1 cellular context compared by ENCODE assay signal in genomic region chr9:72154468-72155281, GRCh38.
TF ChIP-seq lines count a peak whose summit lies in the region.

No MANE protein-coding gene starts in this region.

TF ChIP-seq in HepG2, 621 proteins besides CTCF, POLR2A, EP300 and RAD21 (continued from another document):
- peak; percentile 43; the same call in 1 of the 2 replicates for TF ChIP-seq FOXP4 (CRISPR knock-in tag; IDR thresholded peaks at IDR 0.05)
- TF ChIP-seq ZNF674 (CRISPR knock-in tag; IDR thresholded peaks at IDR 0.05; ENCODE audit: low read depth), result no peak
- no peak for TF ChIP-seq ZFX (CRISPR knock-in tag; IDR thresholded peaks at IDR 0.05; ENCODE audit: low read depth)
- 0 out of 2 replicates have a peak, but pooled peaks have one; percentile 15 for TF ChIP-seq ZNF710 (CRISPR knock-in tag; IDR thresholded peaks at IDR 0.05; ENCODE audit: borderline replicate concordance)
- peak; percentile 79 for TF ChIP-seq RXRB (CRISPR knock-in tag; IDR thresholded peaks at IDR 0.05; ENCODE audit: borderline replicate concordance)
- TF ChIP-seq PITX1 (CRISPR knock-in tag; IDR thresholded peaks at IDR 0.05), result 0 out of 2 replicates have a peak, but pooled peaks have one; percentile 35
- TF ChIP-seq CEBPB (IDR thresholded peaks at IDR 0.05; ENCODE audit: borderline replicate concordance, low read depth, low read length), result no peak
- no peak for TF ChIP-seq ZFP36 (IDR thresholded peaks at IDR 0.05; ENCODE audit: borderline replicate concordance, low read depth, low read length, partially characterized antibody)
- TF ChIP-seq SMARCC2 (IDR thresholded peaks at IDR 0.05), result no peak
- no peak for TF ChIP-seq DNMT3B (CRISPR knock-in tag; conservative IDR thresholded peaks at IDR 0.05)
- TF ChIP-seq CERS6 (CRISPR knock-in tag; IDR thresholded peaks at IDR 0.05), result no peak
- TF ChIP-seq SOX5 (CRISPR knock-in tag; IDR thresholded peaks at IDR 0.05; ENCODE audit: borderline replicate concordance), result peak; percentile 86
- peak; percentile 76 for TF ChIP-seq ATF3 (CRISPR knock-in tag; IDR thresholded peaks at IDR 0.05)
- TF ChIP-seq ZNF101 (CRISPR knock-in tag; IDR thresholded peaks at IDR 0.05; ENCODE audit: borderline replicate concordance, low read depth), result no peak
- TF ChIP-seq ZNF672 (CRISPR knock-in tag; IDR thresholded peaks at IDR 0.05), result no peak
- peak; percentile 59 to 75 for TF ChIP-seq MAFK (conservative IDR thresholded peaks at IDR 0.05 in 1 of 2, IDR thresholded peaks at IDR 0.05 in 1 of 2; ENCODE audit: low read length in 2 of 2)
- no peak for TF ChIP-seq REST (IDR thresholded peaks at IDR 0.05; ENCODE audit: borderline replicate concordance in 1 of 2, low read depth in 1 of 2, low read length in 2 of 2)
- TF ChIP-seq FOXM1 (CRISPR knock-in tag; IDR thresholded peaks at IDR 0.05), result no peak
- TF ChIP-seq HNF4A (CRISPR knock-in tag; IDR thresholded peaks at IDR 0.05), result peak; percentile 88
- TF ChIP-seq TBX2 (CRISPR knock-in tag; IDR thresholded peaks at IDR 0.05; ENCODE audit: borderline replicate concordance), result peak; percentile 72
- no peak for TF ChIP-seq ZNF143 (CRISPR knock-in tag; IDR thresholded peaks at IDR 0.05)
- no peak for TF ChIP-seq GABPA (IDR thresholded peaks at IDR 0.05; ENCODE audit: low read depth, low read length)
- peak; percentile 22; the same call in 1 of the 2 replicates for TF ChIP-seq GABPA (CRISPR knock-in tag; IDR thresholded peaks at IDR 0.05; ENCODE audit: low read depth)
- no peak for TF ChIP-seq ZNF513 (CRISPR knock-in tag; conservative IDR thresholded peaks at IDR 0.05)
- TF ChIP-seq NR2F1 (CRISPR knock-in tag; IDR thresholded peaks at IDR 0.05), result peak in 1 of 2 experiments; percentile 64; a peak in 1 of 4 replicates
- TF ChIP-seq ZNF720 (CRISPR knock-in tag; IDR thresholded peaks at IDR 0.05), result no peak
- TF ChIP-seq ZNF777 (CRISPR knock-in tag; IDR thresholded peaks at IDR 0.05), result no peak
- no peak for TF ChIP-seq MBD4 (IDR thresholded peaks at IDR 0.05; ENCODE audit: borderline replicate concordance, low read length)
- no peak for TF ChIP-seq ZNF335 (CRISPR knock-in tag; IDR thresholded peaks at IDR 0.05)
- no peak for TF ChIP-seq PBX2 (CRISPR knock-in tag; IDR thresholded peaks at IDR 0.05)
- no peak for TF ChIP-seq ZBTB14 (CRISPR knock-in tag; IDR thresholded peaks at IDR 0.05)
- TF ChIP-seq TOE1 (CRISPR knock-in tag; IDR thresholded peaks at IDR 0.05), result 0 out of 2 replicates have a peak, but pooled peaks have one; percentile 31
- TF ChIP-seq SRSF4 (IDR thresholded peaks at IDR 0.05; ENCODE audit: low read depth, low read length, poor library complexity, severe bottlenecking), result no peak
- TF ChIP-seq POLR2AphosphoS5 (IDR thresholded peaks at IDR 0.05; ENCODE audit: low read depth, low read length), result no peak
- TF ChIP-seq ISL2 (CRISPR knock-in tag; IDR thresholded peaks at IDR 0.05), result no peak
- no peak for TF ChIP-seq MAFG (CRISPR knock-in tag; IDR thresholded peaks at IDR 0.05)
- TF ChIP-seq BHLHE40 (IDR thresholded peaks at IDR 0.05; ENCODE audit: low read length), result peak; percentile 56; the same call in 1 of the 2 replicates
- 0 out of 2 replicates have a peak, but pooled peaks have one; percentile 30 for TF ChIP-seq SOX13 (IDR thresholded peaks at IDR 0.05)
- TF ChIP-seq SOX13 (CRISPR knock-in tag; conservative IDR thresholded peaks at IDR 0.05 in 1 of 2, IDR thresholded peaks at IDR 0.05 in 1 of 2), result peak in 1 of 2 experiments; percentile 75; a peak in 1 of 4 replicates
- peak; percentile 71; the same call in 1 of the 2 replicates for TF ChIP-seq ZNF292 (CRISPR knock-in tag; IDR thresholded peaks at IDR 0.05; ENCODE audit: borderline replicate concordance, low read depth)
- no peak for TF ChIP-seq TIGD3 (CRISPR knock-in tag; IDR thresholded peaks at IDR 0.05; ENCODE audit: borderline replicate concordance)
- no peak for TF ChIP-seq NFE2 (CRISPR knock-in tag; IDR thresholded peaks at IDR 0.05)
- TF ChIP-seq KLF16 (CRISPR knock-in tag; IDR thresholded peaks at IDR 0.05), result no peak
- TF ChIP-seq HOXA3 (CRISPR knock-in tag; IDR thresholded peaks at IDR 0.05), result peak; percentile 21; the same call in 1 of the 2 replicates
- no peak for TF ChIP-seq HCFC1 (IDR thresholded peaks at IDR 0.05; ENCODE audit: low read depth, low read length)
- TF ChIP-seq FOXP1 (IDR thresholded peaks at IDR 0.05), result no peak
- TF ChIP-seq FOXP1 (CRISPR knock-in tag; IDR thresholded peaks at IDR 0.05), result peak; percentile 44; the same call in 1 of the 2 replicates
- TF ChIP-seq ZFP37 (CRISPR knock-in tag; IDR thresholded peaks at IDR 0.05; ENCODE audit: borderline replicate concordance), result no peak
- TF ChIP-seq ZNF747 (CRISPR knock-in tag; IDR thresholded peaks at IDR 0.05; ENCODE audit: borderline replicate concordance), result no peak
TF ChIP-seq in HepG2: peak in this region for 67.
